Comparison of ENCODE assay signal across 9 cellular contexts in genomic region chr5:151002250-151002649, GRCh38. TPM values are rescaled to one million over a fixed set of nuclear protein-coding genes. Genes with fewer than 3 reads are reported as not detected.
DNase-seq lines count a peak whose midpoint lies in the region; ATAC-seq, FAIRE-seq and TF ChIP-seq lines count a peak whose summit lies in the region.
"Had no signal": no experiment of that assay in that cellular context is flagged by ENCODE, and none has a peak within 500 bp of the region (broad histone marks: within the 10 kb centered on the region; RNA-seq: fewer than 3 reads in every experiment).

No MANE protein-coding gene starts in this region.

- H3K4me3 Mint-ChIP-seq in activated CD4-positive, alpha-beta T cell treated with anti-CD3 and anti-CD28 coated beads for 36 hours, result no peak overlapping the region

- H3K4me1 Mint-ChIP-seq in activated CD4-positive, alpha-beta T cell treated with anti-CD3 and anti-CD28 coated beads for 36 hours, result no peaks in the 10 kb centered on the region

- no peak for TF ChIP-seq EP300 in GM12878 (IDR thresholded peaks at IDR 0.05; ENCODE audit: borderline replicate concordance in 1 of 2, control insufficient read depth in 1 of 2, low read depth in 2 of 2, low read length in 2 of 2)

- H3K36me3 ChIP-seq in GM12878 (ENCODE audit: control insufficient read depth in 2 of 2, insufficient read depth in 2 of 2, low read length in 1 of 2) (no peaks in the 10 kb centered on the region), left lung (no peaks in the 10 kb centered on the region)
- H3K36me3 ChIP-seq: SJCRH30 had no signal

- no peak for ATAC-seq in GM12878
- peak; percentile 33 for ATAC-seq in left lung
- no peak for ATAC-seq in activated CD4-positive, alpha-beta T cell treated with anti-CD3 and anti-CD28 coated beads for 36 hours

- no peak overlapping the region for H3K27ac Mint-ChIP-seq in activated CD4-positive, alpha-beta T cell treated with anti-CD3 and anti-CD28 coated beads for 36 hours

- BruUV-seq in GM12878 (replicated peaks; lab: Mats Ljungman, UMichigan), result no TSS peak

- RAD21 ChIA-PET in GM12878 (lab: Charles Lee; ENCODE audit: unreplicated experiment), result interaction anchor here (1.1 to 3.3 kb wide), 3 partner anchors 113 to 162 kb away, joined by 5 to 13 read pairs (median 5); no protein-coding TSS in a partner anchor

- H3K4me3 ChIP-seq in AG04450 (ENCODE audit: low read depth, low read length) (no peak overlapping the region), GM12878 (no peak overlapping the region), left lung (no peak overlapping the region)
- H3K4me3 ChIP-seq: SJCRH30 had no signal

- H3K9ac ChIP-seq in GM12878 (ENCODE audit: control insufficient read depth, insufficient read depth, low read length), result no peak overlapping the region

- H3K27me3 Mint-ChIP-seq in activated CD4-positive, alpha-beta T cell treated with anti-CD3 and anti-CD28 coated beads for 36 hours, result peaks cover 2% of the 10 kb centered on the region

- TF ChIP-seq CTCF in AG04450 (IDR thresholded peaks at IDR 0.05; ENCODE audit: low read depth, low read length), result peak; percentile 59
- TF ChIP-seq CTCF in GM12878 (IDR thresholded peaks at IDR 0.05 in 2 of 3, conservative IDR thresholded peaks at IDR 0.05 in 1 of 3; ENCODE audit: control insufficient read depth in 2 of 3, extremely low read depth in 1 of 3, insufficient read depth in 1 of 3, low read depth in 3 of 3, low read length in 3 of 3), result no peak; a peak in 1 of 6 replicates
- TF ChIP-seq CTCF in left lung (IDR thresholded peaks at IDR 0.05), result peak in 1 of 2 donors; percentile 36

- H3K79me2 ChIP-seq in GM12878 (ENCODE audit: control insufficient read depth, insufficient read depth, low read length), result no peaks in the 10 kb centered on the region

- H3K27me3 ChIP-seq in AG04450 (ENCODE audit: control insufficient read depth, insufficient read depth, low read length) (peaks cover 9% of the 10 kb centered on the region), GM12878 (replicated peaks in 1 of 2; ENCODE audit: control insufficient read depth in 2 of 2, insufficient read depth in 2 of 2, low read length in 1 of 2) (no peaks in the 10 kb centered on the region), left lung (no peaks in the 10 kb centered on the region)

- DNase-seq in AG04450 (ENCODE audit: low read depth, low spot score), result no peak
- DNase-seq in HS-5 (ENCODE audit: low read depth), result peak; percentile 16
- DNase-seq in GM12878 (ENCODE audit: low read depth, low spot score), result no peak
- DNase-seq in left lung, result no peak
- DNase-seq in cortex of kidney (lab: John Stamatoyannopoulos, UW), result no peak
- DNase-seq in activated CD4-positive, CD25-positive, alpha-beta regulatory T cell (lab: John Stamatoyannopoulos, UW), result no peak
- DNase-seq in activated CD4-positive, alpha-beta T cell treated with anti-CD3 and anti-CD28 coated beads for 36 hours, result no peak
- DNase-seq in NCI-H1417 treated with DMSO at 0.1 percent for 48 hours (lab: John Stamatoyannopoulos, UW), result no peak

- no peak overlapping the region for H3K27ac ChIP-seq in AG04450 (ENCODE audit: low read depth, low read length)
- H3K27ac ChIP-seq in GM12878 (ENCODE audit: control insufficient read depth, insufficient read depth), result no peak overlapping the region
- H3K27ac ChIP-seq in left lung, result no peak overlapping the region
- H3K27ac ChIP-seq: SJCRH30 had no signal

- H3K36me3 Mint-ChIP-seq in activated CD4-positive, alpha-beta T cell treated with anti-CD3 and anti-CD28 coated beads for 36 hours (ENCODE audit: low read depth), result no peaks in the 10 kb centered on the region

- no peaks in the 10 kb centered on the region for H3K4me1 ChIP-seq in GM12878 (ENCODE audit: control insufficient read depth, insufficient read depth, low read length)
- peaks cover 18 to 28% of the 10 kb centered on the region in 2 donors for H3K4me1 ChIP-seq in left lung
- H3K4me1 ChIP-seq: SJCRH30 had no signal

- POLR2A ChIA-PET in AG04450 (lab: Yijun Ruan, JAX), result interaction anchor here (0.6 kb wide), 2 partner anchors 69 to 381 kb away, joined by 3 to 10 read pairs; no protein-coding TSS in a partner anchor
- POLR2A ChIA-PET in GM12878 (lab: Charles Lee), result interaction anchor here (0.6 kb wide), 3 partner anchors 84 to 1306 kb away, joined by 3 to 5 read pairs (median 4); no protein-coding TSS in a partner anchor
- POLR2A ChIA-PET in activated CD4-positive, alpha-beta T cell treated with anti-CD3 and anti-CD28 coated beads for 36 hours (lab: Charles Lee), result interaction anchor here (0.6 kb wide), 1 partner anchor 346 kb away, joined by 3 read pairs; no protein-coding TSS in a partner anchor

- no peaks in the 10 kb centered on the region for H3K9me3 Mint-ChIP-seq in activated CD4-positive, alpha-beta T cell treated with anti-CD3 and anti-CD28 coated beads for 36 hours (ENCODE audit: low read depth)

- intact Hi-C loops in GM12878 (cut with micrococcal nuclease; ENCODE audit: unreplicated experiment) (loop anchor here (1.0 to 10.0 kb wide), 2 partner anchors 163 to 313 kb away; no protein-coding TSS in a partner anchor), left lung (cut with DNase I) (loop anchor here in 1 of 2 donors (5.0 kb wide), 2 partner anchors 45 to 110 kb away; no protein-coding TSS in a partner anchor)
- intact Hi-C loops in activated CD4-positive, alpha-beta T cell treated with anti-CD3 and anti-CD28 coated beads for 36 hours (cut with DNase I, micrococcal nuclease), result loop anchor here (1.0 to 5.0 kb wide), 3 partner anchors 113 to 163 kb away; no protein-coding TSS in a partner anchor

- H2AFZ ChIP-seq in GM12878 (ENCODE audit: control insufficient read depth, low read depth, low read length), result no peak overlapping the region

- whole genome bisulfite sequencing in GM12878 (ENCODE audit: insufficient coverage, insufficient replicate concordance, low lambda C conversion rate, missing lambda C conversion rate), result 32% methylated on average over 2 of the region's 2 CpGs

- peak; percentile 42 for TF ChIP-seq RAD21 in GM12878 (IDR thresholded peaks at IDR 0.05; ENCODE audit: insufficient read depth, low read depth, low read length)

- no peak for TF ChIP-seq POLR2A in GM12878 (IDR thresholded peaks at IDR 0.05; ENCODE audit: low read depth, low read length)

- no peaks in the 10 kb centered on the region for H4K20me1 ChIP-seq in GM12878 (ENCODE audit: control insufficient read depth, insufficient read depth)

- H3K9me3 ChIP-seq in AG04450 (ENCODE audit: control insufficient read depth, insufficient read depth, low read length) (no peaks in the 10 kb centered on the region), GM12878 (replicated peaks; ENCODE audit: control insufficient read depth, insufficient read depth, low read length) (no peaks in the 10 kb centered on the region), left lung (no peaks in the 10 kb centered on the region)
- H3K9me3 ChIP-seq: SJCRH30 had no signal

- CTCF ChIA-PET in AG04450 (lab: Charles Lee) (interaction anchor here (0.6 to 9.2 kb wide), 50 partner anchors 8 to 891 kb away, joined by 3 to 229 read pairs (median 4); partner anchors contain the start of gene G3BP1), GM12878 (lab: Yijun Ruan, JAX) (interaction anchor here (0.7 to 3.2 kb wide), 10 partner anchors 10 to 521 kb away, joined by 3 to 17 read pairs (median 5); partner anchors contain the start of gene SLC36A3)
- CTCF ChIA-PET in activated CD4-positive, alpha-beta T cell treated with anti-CD3 and anti-CD28 coated beads for 36 hours (lab: Charles Lee), result interaction anchor here (0.7 to 3.1 kb wide), 10 partner anchors 12 to 339 kb away, joined by 3 to 25 read pairs (median 4); no protein-coding TSS in a partner anchor

- in situ Hi-C loops in GM12878 (cut with MboI), result no loop called here

- FAIRE-seq in GM12878 (lab: Jason Lieb, UNC), result no peak

- SMC1A ChIA-PET in GM12878 (lab: Charles Lee; ENCODE audit: uncharacterized antibody, unreplicated experiment), result interaction anchor here (1.3 to 2.3 kb wide), 3 partner anchors 113 to 163 kb away, joined by 5 to 9 read pairs (median 8); no protein-coding TSS in a partner anchor

- H3K4me2 ChIP-seq in GM12878 (ENCODE audit: control insufficient read depth, insufficient read depth), result no peak overlapping the region

RNA-seq across cellular contexts. Expression of gene GPX3, which starts 18.1 kb away (rescaled TPM):
- polyA plus RNA-seq in AG04450 (2011; rRNA removed), result 3.7 TPM in 2 replicates
- 1.6 and 2.8 TPM in 2 replicates for polyA minus RNA-seq in AG04450 (2011; rRNA and poly(A)+ RNA removed)
- total RNA-seq in GM12878 (2013; cell fraction: nucleolus; rRNA removed), result not detected in 2 replicates
- total RNA-seq in GM12878 (2014; rRNA removed), result 0.22 TPM in 1 of 2 replicates, not detected in the other
- total RNA-seq in GM12878 (2014; rRNA removed; fragmentation: Illumina TruSeq; extraction: Trizol), result not detected in 2 replicates
- 0.38 and 0.45 TPM in 2 replicates for total RNA-seq in GM12878 (2021)
- 0.37 TPM for polyA plus RNA-seq in GM12878 (2011; ENCODE audit: low read depth)
- polyA plus RNA-seq in GM12878 (2011; rRNA removed), result 0.04 TPM in 1 of 2 replicates, not detected in the other
- 0.07 TPM in 1 of 2 replicates, not detected in the other for polyA plus RNA-seq in GM12878 (2011; cell fraction: cytosol; rRNA removed)
- not detected in 2 replicates for polyA plus RNA-seq in GM12878 (2011; cell fraction: nucleus; rRNA removed)
- 0.81 and 1.3 TPM in 2 replicates for polyA plus RNA-seq in GM12878 (2012)
- 0.09 and 0.19 TPM in 2 replicates for polyA plus RNA-seq in GM12878 (2014; fragmentation: Illumina TruSeq; extraction: Trizol)
- under 1 TPM in 1 of 2 experiments, not detected in 1; 0.15 TPM for polyA plus RNA-seq in GM12878 (2014; fragmentation: Nextera tagmentation; extraction: Ambion mirVana)
- polyA plus RNA-seq in GM12878 (2014; rRNA removed), result 0.12 and 0.32 TPM in 2 replicates
- polyA plus RNA-seq in GM12878 (2016; fragmentation: Nextera tagmentation; extraction: Ambion mirVana), result 1 to 10 TPM in 1 of 2 experiments, under 1 TPM in 1; 0.91 to 1.0 TPM
- polyA minus RNA-seq in GM12878 (2011; rRNA and poly(A)+ RNA removed), result not detected in 2 replicates
- polyA minus RNA-seq in GM12878 (2011; cell fraction: cytosol; rRNA and poly(A)+ RNA removed), result not detected in 2 replicates
- not detected in 2 replicates for polyA minus RNA-seq in GM12878 (2011; cell fraction: nucleus; rRNA and poly(A)+ RNA removed)
- 100 to 1,000 TPM; 391 to 424 TPM for total RNA-seq in left lung
- total RNA-seq in activated CD4-positive, alpha-beta T cell treated with anti-CD3 and anti-CD28 coated beads for 36 hours, result not detected

Comparison
In these comparisons a context has a peak if more than half of its experiments do, and no peak if none do; other contexts are left out.
1. RNA of gene GPX3, which starts 18.1 kb away (total RNA-seq): 391 to 424 TPM in left lung; not detected in activated CD4-positive, alpha-beta T cell treated with anti-CD3 and anti-CD28 coated beads for 36 hours and 0.22 to 0.45 TPM in GM12878; every median in the first group is over 100 times any median in the second.